In genomic region chr11:27392278-27392677, GRCh38 we compare ENCODE assay signal across 20 cellular contexts. TPM values are rescaled to one million over a fixed set of nuclear protein-coding genes. Genes with fewer than 3 reads are reported as not detected.
DNase-seq lines count a peak whose midpoint lies in the region; ATAC-seq, FAIRE-seq and TF ChIP-seq lines count a peak whose summit lies in the region.
"Had no signal": no experiment of that assay in that cellular context is flagged by ENCODE, and none has a peak within 500 bp of the region (broad histone marks: within the 10 kb centered on the region; RNA-seq: fewer than 3 reads in every experiment).

No MANE protein-coding gene starts in this region.

- H3K9ac ChIP-seq in mammary epithelial cell (ENCODE audit: insufficient read depth, low read length) (no peak overlapping the region), colonic mucosa (ENCODE audit: low read depth in 2 of 2, low read length in 2 of 2) (peak overlapping the region in 1 of 2 donors; percentile 35)

- in situ Hi-C loops in mammary epithelial cell (cut with MboI; ENCODE audit: low sequenced_read_pairs in 2 of 2), result no loop called here

- H3K4me1 Mint-ChIP-seq in MCF 10A (ENCODE audit: insufficient read depth, unreplicated experiment), result peaks cover 28% of the 10 kb centered on the region
- H3K4me1 Mint-ChIP-seq in nephron, result peaks cover 51% of the 10 kb centered on the region
- peaks cover 42% of the 10 kb centered on the region for H3K4me1 Mint-ChIP-seq in type B pancreatic cell (ENCODE audit: unreplicated experiment)

- BruUV-seq in MCF 10A (replicated peaks; lab: Mats Ljungman, UMichigan) (no TSS peak), mammary epithelial cell (replicated peaks; lab: Mats Ljungman, UMichigan) (no TSS peak)

- no peak overlapping the region for H3K4me3 Mint-ChIP-seq in MCF 10A (ENCODE audit: unreplicated experiment)
- H3K4me3 Mint-ChIP-seq in nephron, result peak overlapping the region in 2 of 3 experiments; percentile 39 to 49
- H3K4me3 Mint-ChIP-seq in type B pancreatic cell, result peak overlapping the region; percentile 18
- H3K4me3 Mint-ChIP-seq: activated naive CD8-positive, alpha-beta T cell; activated T-cell treated with anti-CD3 and anti-CD28 coated beads, Interleukin-2, amount 50 U/mL, for 4 hours had no signal

- dilution Hi-C loops in mammary epithelial cell (cut with HindIII; ENCODE audit: low sequenced_read_pairs), result no loop called here

- H3K9me3 Mint-ChIP-seq in MCF 10A (ENCODE audit: unreplicated experiment) (no peaks in the 10 kb centered on the region), nephron (no peaks in the 10 kb centered on the region), type B pancreatic cell (no peaks in the 10 kb centered on the region)
- H3K9me3 Mint-ChIP-seq: activated T-cell treated with anti-CD3 and anti-CD28 coated beads, Interleukin-2, amount 50 U/mL, for 4 hours had no signal

- FAIRE-seq in GM12892 (lab: Jason Lieb, UNC), result no peak
- FAIRE-seq: bronchial epithelial cell, GM12891, TTC549 had no signal

- DNase-seq in MCF 10A (ENCODE audit: unreplicated experiment) (no peak), mammary epithelial cell (no peak), epithelial cell of prostate (ENCODE audit: low read depth, low spot score) (no peak), type B pancreatic cell (ENCODE audit: extremely low spot score, unreplicated experiment) (no peak), GM12892 (ENCODE audit: insufficient read length) (no peak), colonic mucosa (no peak)
- DNase-seq: activated T-cell treated with anti-CD3 and anti-CD28 coated beads, Interleukin-2, amount 50 U/mL, for 4 hours; GF-D8; hypothalamus; KBM-7; NCI-H2107; Peyer's patch; tibial artery had no signal

- H4K20me1 ChIP-seq in mammary epithelial cell (ENCODE audit: insufficient read depth, low read length), result no peaks in the 10 kb centered on the region

- no peak for TF ChIP-seq POLR2A in GM12892 (IDR thresholded peaks at IDR 0.05; ENCODE audit: low read depth, low read length)

- no peaks in the 10 kb centered on the region for H3K9me3 ChIP-seq in mammary epithelial cell (replicated peaks; ENCODE audit: insufficient read depth, low read length)
- no peaks in the 10 kb centered on the region for H3K9me3 ChIP-seq in colonic mucosa
- H3K9me3 ChIP-seq: Peyer's patch, tibial artery had no signal

- H3K36me3 Mint-ChIP-seq in MCF 10A (ENCODE audit: insufficient read depth, unreplicated experiment) (peaks cover 6% of the 10 kb centered on the region), nephron (ENCODE audit: low read depth) (peaks cover 18% of the 10 kb centered on the region), type B pancreatic cell (no peaks in the 10 kb centered on the region)
- H3K36me3 Mint-ChIP-seq: activated naive CD8-positive, alpha-beta T cell had no signal

- intact Hi-C loops in MCF 10A (cut with micrococcal nuclease) (no loop called here), mammary epithelial cell (cut with micrococcal nuclease) (loop anchor here (5.0 kb wide), 1 partner anchor 80 kb away; the partner anchor contains the start of gene LGR4), colonic mucosa (cut with DNase I) (loop anchor here (10.0 kb wide), 1 partner anchor 63 kb away; no protein-coding TSS in a partner anchor)

- no peak overlapping the region for H3K4me2 ChIP-seq in mammary epithelial cell (ENCODE audit: insufficient read depth, low read depth, low read length)

- no peak overlapping the region for H3K4me3 ChIP-seq in mammary epithelial cell (replicated peaks in 1 of 3; ENCODE audit: insufficient read depth in 1 of 3, low read depth in 2 of 3, low read length in 3 of 3)
- H3K4me3 ChIP-seq in colonic mucosa, result no peak overlapping the region
- H3K4me3 ChIP-seq: Peyer's patch, tibial artery had no signal

- H3K27me3 Mint-ChIP-seq in MCF 10A (ENCODE audit: insufficient read depth, unreplicated experiment), result no peaks in the 10 kb centered on the region
- H3K27me3 Mint-ChIP-seq in nephron (ENCODE audit: low read depth), result no peaks in the 10 kb centered on the region
- H3K27me3 Mint-ChIP-seq in type B pancreatic cell, result no peaks in the 10 kb centered on the region
- H3K27me3 Mint-ChIP-seq: activated naive CD8-positive, alpha-beta T cell had no signal

- no peak overlapping the region for H3K27ac ChIP-seq in mammary epithelial cell (ENCODE audit: insufficient read depth, low read depth, low read length)
- H3K27ac ChIP-seq in epithelial cell of prostate, result peak overlapping the region; percentile 40
- H3K27ac ChIP-seq in colonic mucosa, result no peak overlapping the region
- H3K27ac ChIP-seq: C4-2B, tibial artery had no signal

- H3K27me3 ChIP-seq in mammary epithelial cell (ENCODE audit: insufficient read depth, low read length), result no peaks in the 10 kb centered on the region
- no peaks in the 10 kb centered on the region for H3K27me3 ChIP-seq in colonic mucosa
- H3K27me3 ChIP-seq: Peyer's patch, tibial artery had no signal

- no peak for ATAC-seq in HG02840 (IDR thresholded peaks at IDR 0.05; ENCODE audit: low FRiP score, unreplicated experiment)
- ATAC-seq: activated T-cell treated with anti-CD3 and anti-CD28 coated beads, Interleukin-2, amount 50 U/mL, for 4 hours had no signal

- H3K36me3 ChIP-seq in mammary epithelial cell (ENCODE audit: insufficient read depth, low read length), result peaks cover 7% of the 10 kb centered on the region
- no peaks in the 10 kb centered on the region for H3K36me3 ChIP-seq in colonic mucosa
- H3K36me3 ChIP-seq: Peyer's patch, tibial artery had no signal

- CTCF ChIA-PET in MCF 10A (lab: Yijun Ruan, JAX), result interaction anchor here (0.6 kb wide), 1 partner anchor 8 kb away, joined by 3 read pairs; no protein-coding TSS in a partner anchor
- CTCF ChIA-PET in mammary epithelial cell (lab: Charles Lee; ENCODE audit: low non-redundant PET), result no interaction called here

- H3K79me2 ChIP-seq in mammary epithelial cell (ENCODE audit: insufficient read depth, low read length), result peaks cover 48% of the 10 kb centered on the region

- no peak overlapping the region for H2AFZ ChIP-seq in mammary epithelial cell (ENCODE audit: low read depth, low read length)

- POLR2A ChIA-PET in MCF 10A (lab: Yijun Ruan, JAX), result interaction anchor here (0.9 to 1.2 kb wide), 4 partner anchors 9 to 81 kb away, joined by 3 to 7 read pairs (median 4); partner anchors contain the start of gene LGR4

- H3K4me1 ChIP-seq in mammary epithelial cell (ENCODE audit: insufficient read depth, low read length), result peaks cover 48% of the 10 kb centered on the region
- peaks cover 24% of the 10 kb centered on the region for H3K4me1 ChIP-seq in colonic mucosa

- 71% methylated on average over 4 of the region's 4 CpGs for WGBS in mammary epithelial cell (ENCODE audit: low coverage, missing lambda C conversion rate)

- no peak for TF ChIP-seq CTCF in MCF 10A (IDR thresholded peaks at IDR 0.05; ENCODE audit: unreplicated experiment)
- no peak for TF ChIP-seq CTCF in mammary epithelial cell (conservative IDR thresholded peaks at IDR 0.05 in 1 of 2, IDR thresholded peaks at IDR 0.05 in 1 of 2; ENCODE audit: extremely low read depth in 1 of 2, insufficient read depth in 1 of 2, low read depth in 1 of 2, low read length in 2 of 2)
- no peak for TF ChIP-seq CTCF in nephron (IDR thresholded peaks at IDR 0.05; ENCODE audit: unreplicated experiment in 3 of 3)
- TF ChIP-seq CTCF in type B pancreatic cell (conservative IDR thresholded peaks at IDR 0.05), result no peak
- TF ChIP-seq CTCF in colonic mucosa (IDR thresholded peaks at IDR 0.05), result no peak

- H3K27ac Mint-ChIP-seq in MCF 10A (ENCODE audit: low read depth, unreplicated experiment) (peak overlapping the region; percentile 74), nephron (peak overlapping the region; percentile 93 to 96 (median 94)), type B pancreatic cell (peak overlapping the region; percentile 73)
- H3K27ac Mint-ChIP-seq: activated naive CD8-positive, alpha-beta T cell had no signal

RNA-seq across cellular contexts. Expression of gene CCDC34, which starts 29.3 kb away (rescaled TPM):
- total RNA-seq in MCF 10A (2022) (9.0 and 11.1 TPM in 2 replicates), mammary epithelial cell (10 to 100 TPM in 1 of 2 donors, 1 to 10 TPM in 1; 2.5 to 10.4 TPM), type B pancreatic cell (ENCODE audit: low replicate concordance) (18.2 and 30.4 TPM in 2 replicates), colonic mucosa (10 to 100 TPM; 10.2 to 25.6 TPM)
- polyA plus RNA-seq in mammary epithelial cell, result 5.9 TPM
- polyA minus RNA-seq in mammary epithelial cell, result 1.5 TPM
- polyA plus RNA-seq in GM12892 (2012; ENCODE audit: missing spikeins), result 18.9 TPM
